Comparison of ENCODE assay signal across 8 cellular contexts in genomic region chr2:227884511-227884947, GRCh38. TPM values are rescaled to one million over a fixed set of nuclear protein-coding genes. Genes with fewer than 3 reads are reported as not detected.
DNase-seq lines count a peak whose midpoint lies in the region; ATAC-seq, FAIRE-seq and TF ChIP-seq lines count a peak whose summit lies in the region.

No MANE protein-coding gene starts in this region.

- H3K27me3 ChIP-seq in body of pancreas, result no peaks in the 10 kb centered on the region

- intact Hi-C loops in body of pancreas (cut with DNase I), result no loop called here

- no peak overlapping the region for H3K4me3 ChIP-seq in body of pancreas

- ATAC-seq in body of pancreas, result peak; percentile 86

- peaks cover 5% of the 10 kb centered on the region for H3K4me1 ChIP-seq in body of pancreas

- no peaks in the 10 kb centered on the region for H3K9me3 ChIP-seq in body of pancreas

- DNase-seq in NCI-H1417 (lab: John Stamatoyannopoulos, UW), result peak; percentile 16 to 39 (median 37)
- DNase-seq in NCI-H1417 treated with DMSO at 0.1 percent for 48 hours (lab: John Stamatoyannopoulos, UW), result no peak
- peak; percentile 75 for DNase-seq in H54 (ENCODE audit: insufficient read length, low spot score)
- peak; percentile 28 to 41 for DNase-seq in Kasumi-1 (lab: John Stamatoyannopoulos, UW)
- DNase-seq in T-helper 1 cell, result peak in 4 of 5 donors; percentile 20 to 44 (median 28)
- DNase-seq in body of pancreas, result peak; percentile 78 to 88 (median 83)
- DNase-seq in kidney tubule cell (ENCODE audit: low spot score), result peak; percentile 84
- peak; percentile 37 for DNase-seq in stimulated activated CD8-positive, alpha-beta memory T cell treated with anti-CD3 and anti-CD28 coated beads, Interleukin-7, amount 100 ng/mL, for 24 hours (ENCODE audit: low read depth)

- H3K27ac ChIP-seq in body of pancreas, result no peak overlapping the region

- FAIRE-seq in H54 (lab: Jason Lieb, UNC), result peak; percentile 97

- TF ChIP-seq POLR2A in H54 (IDR thresholded peaks at IDR 0.05; ENCODE audit: low read depth, low read length), result no peak
- no peak for TF ChIP-seq POLR2A in body of pancreas (IDR thresholded peaks at IDR 0.05)

- peak; percentile 62 to 87 (median 76) for TF ChIP-seq CTCF in body of pancreas (IDR thresholded peaks at IDR 0.05)

- H3K36me3 ChIP-seq in body of pancreas (replicated peaks in 1 of 2; ENCODE audit: insufficient read depth in 1 of 2, low read depth in 2 of 2), result no peaks in the 10 kb centered on the region

- 0 to 9% methylated on average over 5 to 6 of the region's 6 CpGs for WGBS in body of pancreas, 2 donors

RNA-seq across cellular contexts. Expression of gene DAW1, which starts 13.1 kb away (rescaled TPM):
- not detected for total RNA-seq in body of pancreas
